In genomic region chr12:107107381-107107780, GRCh38 we compare ENCODE assay signal across 26 cellular contexts.
"Had no signal": no experiment of that assay in that cellular context is flagged by ENCODE, and none has a peak within 500 bp of the region (broad histone marks: within the 10 kb centered on the region; RNA-seq: fewer than 3 reads in every experiment).

No MANE protein-coding gene starts in this region.

- H3K27ac ChIP-seq: colonic mucosa, coronary artery, dorsolateral prefrontal cortex, epithelial cell of prostate, esophagus squamous epithelium, foreskin keratinocyte, gastrocnemius medialis, gastroesophageal sphincter, heart left ventricle, heart right ventricle had no signal

- H3K4me1 ChIP-seq: colonic mucosa, foreskin keratinocyte, gastrocnemius medialis, heart left ventricle had no signal

- ATAC-seq: effector memory CD8-positive, alpha-beta T cell; esophagus mucosa; foreskin keratinocyte; gastrocnemius medialis; gastroesophageal sphincter; heart left ventricle; heart right ventricle had no signal

- H3K4me3 ChIP-seq: colonic mucosa, coronary artery, dorsolateral prefrontal cortex, esophagus squamous epithelium, gastrocnemius medialis, gastroesophageal sphincter, heart left ventricle, heart right ventricle had no signal

- H3K27me3 ChIP-seq: colonic mucosa, esophagus squamous epithelium, gastrocnemius medialis, gastroesophageal sphincter, heart left ventricle had no signal

- FAIRE-seq: colon, endometrium, endothelial cell of umbilical vein, frontal cortex had no signal

- DNase-seq: colonic mucosa; cortex of kidney; dermis blood vessel endothelial cell; dorsolateral prefrontal cortex; effector CD4-positive, alpha-beta T cell; effector CD8-positive, alpha-beta T cell; effector memory CD4-positive, alpha-beta T cell; effector memory CD8-positive, alpha-beta T cell; endodermal cell; esophagus squamous epithelium; foreskin fibroblast; foreskin keratinocyte; foreskin melanocyte; gastrocnemius medialis; glutamatergic neuron; head of caudate nucleus; heart left ventricle; heart right ventricle had no signal

- H3K36me3 ChIP-seq: colonic mucosa, esophagus squamous epithelium, gastrocnemius medialis, gastroesophageal sphincter, heart left ventricle, heart right ventricle had no signal

- H3K9me3 ChIP-seq: colonic mucosa, esophagus squamous epithelium, gastrocnemius medialis, gastroesophageal sphincter, heart left ventricle, heart right ventricle had no signal
